ENCODE assay signal across 8 cellular contexts in genomic region chr3:45387636-45388348, GRCh38. TPM values are rescaled to one million over a fixed set of nuclear protein-coding genes. Genes with fewer than 3 reads are reported as not detected.
A peak's percentile ranks its signal among the peaks of the same experiment; 100 is the strongest.
DNase-seq lines count a peak whose midpoint lies in the region; ATAC-seq and TF ChIP-seq lines count a peak whose summit lies in the region.

No MANE protein-coding gene starts in this region.

- no peaks in the 10 kb centered on the region for H3K9me3 Mint-ChIP-seq in activated B cell treated with CpG ODN at 0.5 μM for 24 hours

- H3K4me1 Mint-ChIP-seq in activated B cell treated with CpG ODN at 0.5 μM for 24 hours, result peaks cover 17% of the 10 kb centered on the region

- H3K9me3 ChIP-seq in iPS-18c (ENCODE audit: control insufficient read depth, insufficient read depth, low read length) (no peaks in the 10 kb centered on the region), suprapubic skin (no peaks in the 10 kb centered on the region)

- H3K27ac Mint-ChIP-seq in activated B cell treated with CpG ODN at 0.5 μM for 24 hours, result peak overlapping the region; percentile 90

- H3K4me3 ChIP-seq in AG09309 (ENCODE audit: control insufficient read depth, low read depth, low read length), result peak overlapping the region; percentile 82
- peak overlapping the region; percentile 99 for H3K4me3 ChIP-seq in iPS-18c (ENCODE audit: insufficient read depth, low read depth, low read length)
- H3K4me3 ChIP-seq in suprapubic skin, result peak overlapping the region; percentile 81

- H3K27ac ChIP-seq in suprapubic skin, result no peak overlapping the region

- POLR2A ChIA-PET in activated B cell treated with CpG ODN at 0.5 μM for 24 hours (lab: Charles Lee), result interaction anchor here (0.5 kb wide), 1 partner anchor 607 kb away, joined by 5 read pairs; no protein-coding TSS in a partner anchor

- ATAC-seq in GM21619 (IDR thresholded peaks at IDR 0.05; ENCODE audit: unreplicated experiment), result peak; percentile 11
- peak; percentile 4 for ATAC-seq in activated B cell treated with CpG ODN at 0.5 μM for 24 hours (ENCODE audit: low read depth)
- ATAC-seq in GM18873 (IDR thresholded peaks at IDR 0.05; ENCODE audit: low FRiP score, unreplicated experiment), result no peak

- 38% methylated on average over 15 of the region's 15 CpGs for WGBS in suprapubic skin

- H3K36me3 ChIP-seq in suprapubic skin, result peaks cover 7% of the 10 kb centered on the region

- no peak for TF ChIP-seq CTCF in AG09309 (IDR thresholded peaks at IDR 0.05; ENCODE audit: control insufficient read depth, insufficient read depth, low read depth, low read length, missing control alignments)
- no peak for TF ChIP-seq CTCF in activated B cell treated with CpG ODN at 0.5 μM for 24 hours (IDR thresholded peaks at IDR 0.05)
- TF ChIP-seq CTCF in suprapubic skin (IDR thresholded peaks at IDR 0.05), result no peak

- CTCF ChIA-PET in activated B cell treated with CpG ODN at 0.5 μM for 24 hours (lab: Charles Lee), result no interaction called here

- peaks cover 19% of the 10 kb centered on the region for H3K36me3 Mint-ChIP-seq in activated B cell treated with CpG ODN at 0.5 μM for 24 hours (ENCODE audit: low read depth)

- H3K4me3 Mint-ChIP-seq in activated B cell treated with CpG ODN at 0.5 μM for 24 hours, result peak overlapping the region; percentile 98

- H3K4me1 ChIP-seq in suprapubic skin, result peaks cover 20% of the 10 kb centered on the region

- intact Hi-C loops in activated B cell treated with CpG ODN at 0.5 μM for 24 hours (cut with micrococcal nuclease), result loop anchor here (1.0 kb wide), 2 partner anchors 350 to 526 kb away; partner anchors contain the start of gene TMEM42

- H3K27me3 Mint-ChIP-seq in activated B cell treated with CpG ODN at 0.5 μM for 24 hours, result peaks cover 9% of the 10 kb centered on the region

- DNase-seq in AG09309 (ENCODE audit: low read depth) (no peak), activated B cell treated with CpG ODN at 0.5 μM for 24 hours (no peak), suprapubic skin (ENCODE audit: low spot score in 2 of 2) (peak in 1 of 2 donors; percentile 71), NCI-H1105 (lab: John Stamatoyannopoulos, UW) (no peak), DMS 273 treated with DMSO at 0.1 percent for 48 hours (lab: John Stamatoyannopoulos, UW) (no peak)

- no peaks in the 10 kb centered on the region for H3K27me3 ChIP-seq in suprapubic skin

- TF ChIP-seq POLR2A in suprapubic skin (IDR thresholded peaks at IDR 0.05), result no peak

- no peak for TF ChIP-seq EP300 in suprapubic skin (IDR thresholded peaks at IDR 0.05)

RNA-seq across cellular contexts. Expression of gene LARS2, which starts 0.6 kb away (rescaled TPM):
- total RNA-seq in activated B cell treated with CpG ODN at 0.5 μM for 24 hours, result 29.2 and 34.7 TPM in 2 replicates
- 10 to 100 TPM; 13.3 to 17.2 (median 14.6) TPM for total RNA-seq in suprapubic skin
